Comparison of ENCODE assay signal across 8 cellular contexts in the genomic region with DNA sequence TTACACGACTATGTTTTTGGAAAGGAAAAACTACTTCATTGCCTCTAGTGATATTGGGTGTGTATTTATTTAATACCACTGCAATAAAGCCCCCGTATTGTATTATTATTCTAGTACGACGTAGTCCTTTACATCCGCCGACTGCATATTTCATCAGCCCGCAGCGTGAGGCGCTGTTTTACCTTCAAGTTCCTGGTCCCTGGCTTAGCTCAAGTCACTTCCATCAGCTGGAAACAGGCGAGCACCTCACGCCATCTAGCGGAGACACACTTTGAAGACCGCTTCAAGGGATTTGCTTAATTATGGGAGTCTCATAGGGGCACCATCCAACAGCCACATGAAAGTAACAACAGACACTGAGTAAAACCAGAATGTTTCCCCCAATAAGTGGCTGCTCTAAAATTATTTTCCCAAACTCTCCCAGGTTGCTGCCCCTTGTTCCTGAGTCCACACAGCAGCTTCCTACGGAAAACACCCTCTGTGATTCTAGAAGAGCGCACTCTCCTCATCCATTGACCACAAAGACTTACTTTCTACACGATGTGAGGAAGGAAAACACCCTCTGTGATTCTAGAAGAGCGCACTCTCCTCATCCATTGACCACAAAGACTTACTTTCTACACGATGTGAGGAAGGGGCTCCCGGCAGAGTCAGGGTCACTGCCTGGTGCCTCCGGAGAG. TPM values are rescaled to one million over a fixed set of nuclear protein-coding genes. Genes with fewer than 3 reads are reported as not detected.
DNase-seq lines count a peak whose midpoint lies in the region; ATAC-seq and TF ChIP-seq lines count a peak whose summit lies in the region.

No MANE protein-coding gene starts in this region.

- peak overlapping the region; percentile 50 for H3K4me3 Mint-ChIP-seq in Calu3 (ENCODE audit: low read depth, unreplicated experiment)
- no peak overlapping the region for H3K4me3 Mint-ChIP-seq in activated CD4-positive, alpha-beta memory T cell treated with anti-CD3 and anti-CD28 coated beads, Interleukin-2, amount 10 ng/mL, durations not matched to agents 7 days and 5 days

- H3K27me3 Mint-ChIP-seq in Calu3 (ENCODE audit: unreplicated experiment) = no peaks in the 10 kb centered on the region
- peaks cover 25% of the 10 kb centered on the region for H3K27me3 Mint-ChIP-seq in activated CD4-positive, alpha-beta memory T cell treated with anti-CD3 and anti-CD28 coated beads, Interleukin-2, amount 10 ng/mL, durations not matched to agents 7 days and 5 days

- peak overlapping the region; percentile 80 for H3K27ac Mint-ChIP-seq in Calu3 (ENCODE audit: unreplicated experiment)
- no peak overlapping the region for H3K27ac Mint-ChIP-seq in activated CD4-positive, alpha-beta memory T cell treated with anti-CD3 and anti-CD28 coated beads, Interleukin-2, amount 10 ng/mL, durations not matched to agents 7 days and 5 days

- H3K36me3 Mint-ChIP-seq in Calu3 (ENCODE audit: insufficient read depth, unreplicated experiment) = peaks cover 5% of the 10 kb centered on the region
- peaks cover 6% of the 10 kb centered on the region for H3K36me3 Mint-ChIP-seq in activated CD4-positive, alpha-beta memory T cell treated with anti-CD3 and anti-CD28 coated beads, Interleukin-2, amount 10 ng/mL, durations not matched to agents 7 days and 5 days (ENCODE audit: low read depth)

- intact Hi-C loops in Calu3 (cut with micrococcal nuclease; ENCODE audit: unreplicated experiment) = loop anchor here (1.0 to 5.0 kb wide), 6 partner anchors 65 to 1615 kb away; partner anchors contain the start of genes ATP5F1C, KIN and TAF3

- H3K9me3 Mint-ChIP-seq in Calu3 (ENCODE audit: low read depth, unreplicated experiment) = peaks cover 8% of the 10 kb centered on the region
- H3K9me3 Mint-ChIP-seq in activated CD4-positive, alpha-beta memory T cell treated with anti-CD3 and anti-CD28 coated beads, Interleukin-2, amount 10 ng/mL, durations not matched to agents 7 days and 5 days = peaks cover 17% of the 10 kb centered on the region

- TF ChIP-seq CTCF in Calu3 (IDR thresholded peaks at IDR 0.05; ENCODE audit: unreplicated experiment) = peak; percentile 87

- POLR2A ChIA-PET in activated CD4-positive, alpha-beta memory T cell treated with anti-CD3 and anti-CD28 coated beads, Interleukin-2, amount 10 ng/mL, durations not matched to agents 7 days and 5 days (lab: Charles Lee) = interaction anchor here (0.6 to 0.9 kb wide), 2 partner anchors 162 to 165 kb away, joined by 3 to 4 read pairs; no protein-coding TSS in a partner anchor

- ATAC-seq in GM21360 (IDR thresholded peaks at IDR 0.05; ENCODE audit: unreplicated experiment) = peak; percentile 94

- CTCF ChIA-PET in Calu3 (lab: Charles Lee) = interaction anchor here (0.6 to 2.7 kb wide), 18 partner anchors 9 to 363 kb away, joined by 3 to 61 read pairs (median 5); partner anchors contain the start of genes ATP5F1C, ITIH2, KIN and TAF3
- CTCF ChIA-PET in activated CD4-positive, alpha-beta memory T cell treated with anti-CD3 and anti-CD28 coated beads, Interleukin-2, amount 10 ng/mL, durations not matched to agents 7 days and 5 days (lab: Charles Lee) = interaction anchor here (0.6 to 5.8 kb wide), 33 partner anchors 8 to 769 kb away, joined by 3 to 97 read pairs (median 4); partner anchors contain the start of gene SFMBT2

- H3K4me1 Mint-ChIP-seq in Calu3 (ENCODE audit: low read depth, unreplicated experiment) = peaks cover 27% of the 10 kb centered on the region
- H3K4me1 Mint-ChIP-seq in activated CD4-positive, alpha-beta memory T cell treated with anti-CD3 and anti-CD28 coated beads, Interleukin-2, amount 10 ng/mL, durations not matched to agents 7 days and 5 days = peaks cover 10% of the 10 kb centered on the region

- no TSS peak for BruUV-seq in Calu3 (replicated peaks; lab: Mats Ljungman, UMichigan)

- DNase-seq in Calu3 (peak; percentile 85), HK-2 (ENCODE audit: unreplicated experiment) (peak; percentile 61), NCI-H82 treated with DMSO at 0.1 percent for 48 hours (lab: John Stamatoyannopoulos, UW; ENCODE audit: unreplicated experiment) (peak; percentile 80), lung microvascular endothelial cell (ENCODE audit: low read depth in 2 of 2) (peak; percentile 88 to 94)
- peak; percentile 80 for DNase-seq in activated CD4-positive, alpha-beta memory T cell treated with anti-CD3 and anti-CD28 coated beads, Interleukin-2, amount 10 ng/mL, durations not matched to agents 7 days and 5 days
- peak; percentile 57 for DNase-seq in effector CD4-positive, alpha-beta T cell
- peak; percentile 36 to 58 for DNase-seq in stimulated activated CD8-positive, alpha-beta memory T cell treated with anti-CD3 and anti-CD28 coated beads, Interleukin-15, amount 100 ng/mL, for 4 hours (ENCODE audit: low read depth in 2 of 2)

RNA-seq across cellular contexts. Expression of gene ITIH2, which starts 15.7 kb away (rescaled TPM):
- total RNA-seq in Calu3 (2022) (1.1 and 1.7 TPM in 2 replicates), lung microvascular endothelial cell (not detected in 2 replicates)
- not detected for total RNA-seq in activated CD4-positive, alpha-beta memory T cell treated with anti-CD3 and anti-CD28 coated beads, Interleukin-2, amount 10 ng/mL, durations not matched to agents 7 days and 5 days

RNA-seq across cellular contexts. Expression of gene ITIH5, which starts 20.6 kb away (rescaled TPM):
- total RNA-seq in Calu3 (2022) = 2.0 and 5.2 TPM in 2 replicates
- total RNA-seq in activated CD4-positive, alpha-beta memory T cell treated with anti-CD3 and anti-CD28 coated beads, Interleukin-2, amount 10 ng/mL, durations not matched to agents 7 days and 5 days = not detected
- under 0.01 and 1.4 TPM in 2 replicates for total RNA-seq in lung microvascular endothelial cell

Comparison
In these comparisons a context has a peak if more than half of its experiments do, and no peak if none do; other contexts are left out.
1. Peak in every context shown above with its lines: DNase-seq and ATAC-seq.